ENCODE assay signal across 1 cellular context in the genomic region with DNA sequence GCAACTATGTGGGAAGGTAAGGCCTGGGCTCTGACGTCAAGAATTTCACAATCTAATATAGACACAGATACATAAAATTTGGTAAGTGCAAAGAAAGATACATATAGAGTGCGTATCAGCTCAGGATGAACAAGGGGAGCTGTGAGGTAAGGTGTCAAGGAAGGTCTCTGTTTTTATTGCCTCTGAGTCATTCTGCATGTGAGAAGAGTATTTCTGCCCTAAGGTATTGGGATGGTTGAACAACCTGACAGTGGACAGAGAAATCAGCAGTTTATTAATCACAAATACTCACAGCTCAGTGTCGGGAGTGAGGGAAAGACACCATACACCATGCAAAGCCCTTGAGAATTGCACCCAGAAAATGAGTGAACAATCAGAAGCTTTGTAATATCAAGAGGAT.
TF ChIP-seq lines count a peak whose summit lies in the region.

No MANE protein-coding gene starts in this region.

TF ChIP-seq in HepG2, 621 proteins besides CTCF, POLR2A, EP300 and RAD21:
- no peak for TF ChIP-seq ZNF354B (CRISPR knock-in tag; IDR thresholded peaks at IDR 0.05)
- TF ChIP-seq, protein P1, sequence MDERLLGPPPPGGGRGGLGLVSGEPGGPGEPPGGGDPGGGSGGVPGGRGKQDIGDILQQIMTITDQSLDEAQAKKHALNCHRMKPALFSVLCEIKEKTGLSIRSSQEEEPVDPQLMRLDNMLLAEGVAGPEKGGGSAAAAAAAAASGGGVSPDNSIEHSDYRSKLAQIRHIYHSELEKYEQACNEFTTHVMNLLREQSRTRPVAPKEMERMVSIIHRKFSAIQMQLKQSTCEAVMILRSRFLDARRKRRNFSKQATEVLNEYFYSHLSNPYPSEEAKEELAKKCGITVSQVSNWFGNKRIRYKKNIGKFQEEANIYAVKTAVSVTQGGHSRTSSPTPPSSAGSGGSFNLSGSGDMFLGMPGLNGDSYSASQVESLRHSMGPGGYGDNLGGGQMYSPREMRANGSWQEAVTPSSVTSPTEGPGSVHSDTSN (CRISPR knock-in tag; IDR thresholded peaks at IDR 0.05) = no peak
- peak; percentile 20; the same call in 1 of the 2 replicates for TF ChIP-seq CREB1 (IDR thresholded peaks at IDR 0.05)
- TF ChIP-seq CREB1 (CRISPR knock-in tag; IDR thresholded peaks at IDR 0.05) = no peak
